In genomic region chr20:36130316-36130865, GRCh38 we compare ENCODE assay signal across 16 cellular contexts. TPM values are rescaled to one million over a fixed set of nuclear protein-coding genes. Genes with fewer than 3 reads are reported as not detected.
DNase-seq lines count a peak whose midpoint lies in the region; FAIRE-seq and TF ChIP-seq lines count a peak whose summit lies in the region.
"Had no signal": no experiment of that assay in that cellular context is flagged by ENCODE, and none has a peak within 500 bp of the region (broad histone marks: within the 10 kb centered on the region; RNA-seq: fewer than 3 reads in every experiment).

No MANE protein-coding gene starts in this region.

- TF ChIP-seq CTCF in endothelial cell of umbilical vein (IDR thresholded peaks at IDR 0.05; ENCODE audit: extremely low read depth in 1 of 2, insufficient read depth in 1 of 2, low read depth in 1 of 2, low read length in 2 of 2): no peak
- no peak for TF ChIP-seq CTCF in osteoblast (IDR thresholded peaks at IDR 0.05; ENCODE audit: extremely low read depth, low read depth, low read length)
- TF ChIP-seq CTCF in hepatocyte (IDR thresholded peaks at IDR 0.05; ENCODE audit: poor library complexity): no peak

- H3K4me1 ChIP-seq in ACC112 (ENCODE audit: control insufficient read depth, insufficient read depth, low read length, unreplicated experiment) (peaks cover 23% of the 10 kb centered on the region), Karpas-422 (ENCODE audit: low read length) (peaks cover 76% of the 10 kb centered on the region), endothelial cell of umbilical vein (ENCODE audit: control insufficient read depth, extremely low read depth, insufficient read depth, low read length) (no peaks in the 10 kb centered on the region), osteoblast (ENCODE audit: insufficient read depth, low read length) (peaks cover 40% of the 10 kb centered on the region), hepatocyte (ENCODE audit: insufficient read depth) (no peaks in the 10 kb centered on the region)

- H3K9ac ChIP-seq in Karpas-422 (ENCODE audit: low read length) (no peak overlapping the region), endothelial cell of umbilical vein (replicated peaks; ENCODE audit: extremely low read depth, insufficient read depth, low read length) (no peak overlapping the region)

- H3K4me3 ChIP-seq in ACC112 (ENCODE audit: low read depth, low read length) (no peak overlapping the region), Karpas-422 (ENCODE audit: low read length) (no peak overlapping the region), endothelial cell of umbilical vein (replicated peaks in 1 of 3; ENCODE audit: insufficient read depth in 1 of 3, low read depth in 1 of 3, low read length in 3 of 3) (no peak overlapping the region), osteoblast (ENCODE audit: insufficient read depth, low read length) (no peak overlapping the region), hepatocyte (no peak overlapping the region)
- H3K4me3 ChIP-seq: MG63 had no signal

- H4K20me1 ChIP-seq in Karpas-422 (ENCODE audit: insufficient read depth, low read depth, low read length) (no peaks in the 10 kb centered on the region), endothelial cell of umbilical vein (replicated peaks; ENCODE audit: control insufficient read depth, extremely low read depth, insufficient read depth, low read length) (no peaks in the 10 kb centered on the region), osteoblast (ENCODE audit: insufficient read depth, low read length) (no peaks in the 10 kb centered on the region), hepatocyte (ENCODE audit: insufficient read depth, poor library complexity, severe bottlenecking) (no peaks in the 10 kb centered on the region)

- POLR2A ChIA-PET in endothelial cell of umbilical vein (lab: Charles Lee): no interaction called here

- WGBS in hepatocyte (ENCODE audit: low lambda C conversion rate, missing lambda C conversion rate): 89% methylated on average over 7 of the region's 7 CpGs

- H3K79me2 ChIP-seq in ACC112 (ENCODE audit: control insufficient read depth, insufficient read depth, low read length, unreplicated experiment) (no peaks in the 10 kb centered on the region), Karpas-422 (ENCODE audit: low read length) (no peaks in the 10 kb centered on the region), endothelial cell of umbilical vein (ENCODE audit: control insufficient read depth, insufficient read depth, low read length) (no peaks in the 10 kb centered on the region), osteoblast (ENCODE audit: insufficient read depth, low read length) (no peaks in the 10 kb centered on the region), hepatocyte (no peaks in the 10 kb centered on the region)

- H3K27me3 ChIP-seq in ACC112 (ENCODE audit: insufficient read depth, low read length): no peaks in the 10 kb centered on the region
- H3K27me3 ChIP-seq in Karpas-422 (ENCODE audit: low read length): no peaks in the 10 kb centered on the region
- peaks cover 0 to under 1% of the 10 kb centered on the region in 2 experiments for H3K27me3 ChIP-seq in endothelial cell of umbilical vein (ENCODE audit: control insufficient read depth in 2 of 2, insufficient read depth in 2 of 2, low read length in 2 of 2)
- no peaks in the 10 kb centered on the region for H3K27me3 ChIP-seq in osteoblast (ENCODE audit: insufficient read depth, low read length)
- H3K27me3 ChIP-seq in hepatocyte: no peaks in the 10 kb centered on the region
- H3K27me3 ChIP-seq: MG63 had no signal

- no peak for TF ChIP-seq POLR2A in endothelial cell of umbilical vein (IDR thresholded peaks at IDR 0.05; ENCODE audit: low read depth, low read length)

- intact Hi-C loops in endothelial cell of umbilical vein (cut with micrococcal nuclease): no loop called here
- intact Hi-C loops in posterior cingulate gyrus (cut with DNase I): no loop called here

- H3K27ac ChIP-seq in ACC112 (ENCODE audit: low read depth, low read length) (peak overlapping the region; percentile 44), Karpas-422 (ENCODE audit: low read length) (no peak overlapping the region), endothelial cell of umbilical vein (ENCODE audit: insufficient read depth, low read depth, low read length) (no peak overlapping the region), osteoblast (ENCODE audit: low read depth, low read length) (peak overlapping the region; percentile 69), hepatocyte (no peak overlapping the region)

- CTCF ChIA-PET in endothelial cell of umbilical vein (lab: Charles Lee): interaction anchor here (1.3 to 24.9 kb wide), 2 partner anchors 8 to 137 kb away, joined by 10 to 1267 read pairs; no protein-coding TSS in a partner anchor

- dilution Hi-C loops in endothelial cell of umbilical vein (cut with MboI; ENCODE audit: extremely low pct_ligation_motif_present, low sequenced_read_pairs): no loop called here

- no peaks in the 10 kb centered on the region for H3K9me2 ChIP-seq in Karpas-422 (replicated peaks; ENCODE audit: insufficient read depth, low read length)
- H3K9me2 ChIP-seq in hepatocyte (replicated peaks; ENCODE audit: insufficient read depth): no peaks in the 10 kb centered on the region

- H3K9me1 ChIP-seq in endothelial cell of umbilical vein (replicated peaks; ENCODE audit: control insufficient read depth, extremely low read depth, insufficient read depth, low read length): no peaks in the 10 kb centered on the region

- H2AFZ ChIP-seq in ACC112 (ENCODE audit: low read length, unreplicated experiment) (no peak overlapping the region), Karpas-422 (ENCODE audit: low read length) (no peak overlapping the region), endothelial cell of umbilical vein (ENCODE audit: low read depth, low read length) (no peak overlapping the region), osteoblast (ENCODE audit: low read length) (peak overlapping the region; percentile 77), hepatocyte (no peak overlapping the region)

- peak; percentile 41 for DNase-seq in Karpas-422
- DNase-seq in endothelial cell of umbilical vein (ENCODE audit: low read depth, low spot score): no peak
- DNase-seq in osteoblast (ENCODE audit: insufficient read length, low spot score, missing footprints): no peak
- DNase-seq in hepatocyte (ENCODE audit: low spot score): no peak
- DNase-seq in posterior cingulate gyrus: no peak
- DNase-seq in SHP77 (lab: John Stamatoyannopoulos, UW): no peak
- DNase-seq: 8988T, EL, GF-D8, MG63, NCI-H1105, NCI-H2029 treated with DMSO at 0.1 percent for 48 hours, NCI-H345, NCI-H524 treated with DMSO at 0.1 percent for 48 hours, NCI-H82 had no signal

- no peaks in the 10 kb centered on the region for H3K36me3 ChIP-seq in ACC112 (ENCODE audit: insufficient read depth, low read length)
- no peaks in the 10 kb centered on the region for H3K36me3 ChIP-seq in Karpas-422 (ENCODE audit: insufficient read depth, low read length)
- H3K36me3 ChIP-seq in endothelial cell of umbilical vein (ENCODE audit: control insufficient read depth in 2 of 2, extremely low read depth in 1 of 2, insufficient read depth in 2 of 2, low read length in 2 of 2): no peaks in the 10 kb centered on the region
- no peaks in the 10 kb centered on the region for H3K36me3 ChIP-seq in osteoblast (ENCODE audit: insufficient read depth, low read length)
- no peaks in the 10 kb centered on the region for H3K36me3 ChIP-seq in hepatocyte (replicated peaks; ENCODE audit: insufficient read depth, low read depth)
- H3K36me3 ChIP-seq: MG63 had no signal

- BruUV-seq in endothelial cell of umbilical vein (replicated peaks; lab: Mats Ljungman, UMichigan): no TSS peak

- FAIRE-seq in endothelial cell of umbilical vein (lab: Jason Lieb, UNC): peak; percentile 46

- no peak overlapping the region for H3K4me2 ChIP-seq in Karpas-422 (ENCODE audit: low read depth, low read length, poor library complexity, severe bottlenecking)
- no peak overlapping the region for H3K4me2 ChIP-seq in endothelial cell of umbilical vein (ENCODE audit: insufficient read depth, low read length)
- H3K4me2 ChIP-seq in osteoblast (ENCODE audit: insufficient read depth, low read length): peak overlapping the region; percentile 32
- no peak overlapping the region for H3K4me2 ChIP-seq in hepatocyte

- H3K9me3 ChIP-seq in Karpas-422 (ENCODE audit: low read length) (no peaks in the 10 kb centered on the region), endothelial cell of umbilical vein (replicated peaks; ENCODE audit: control insufficient read depth, insufficient read depth, low read length) (no peaks in the 10 kb centered on the region), osteoblast (ENCODE audit: low read depth, low read length) (no peaks in the 10 kb centered on the region), hepatocyte (ENCODE audit: low read depth) (no peaks in the 10 kb centered on the region)
- H3K9me3 ChIP-seq: MG63 had no signal

TF ChIP-seq in endothelial cell of umbilical vein, 7 proteins besides CTCF, POLR2A, EP300 and RAD21:
- TF ChIP-seq GATA2 (IDR thresholded peaks at IDR 0.05; ENCODE audit: insufficient read depth, insufficient read length, low read depth, low read length) (no peak), POLR2AphosphoS5 (IDR thresholded peaks at IDR 0.05; ENCODE audit: insufficient read depth, low read depth, low read length) (no peak), MAX (IDR thresholded peaks at IDR 0.05; ENCODE audit: insufficient read depth, insufficient read length) (no peak), MYC (IDR thresholded peaks at IDR 0.05; ENCODE audit: low read depth, low read length) (no peak), FOS (IDR thresholded peaks at IDR 0.05; ENCODE audit: borderline replicate concordance, insufficient read depth, low read length) (no peak)

RNA-seq across cellular contexts. Expression of gene EPB41L1, which starts 24.1 kb away (rescaled TPM):
- 5.9 and 10.6 TPM in 2 replicates for total RNA-seq in Karpas-422 (2014; rRNA removed; shearing (Covaris generic); ENCODE audit: low replicate concordance)
- total RNA-seq in endothelial cell of umbilical vein: 11.1 and 12.2 TPM in 2 replicates
- polyA plus RNA-seq in endothelial cell of umbilical vein: 6.1 and 18.9 TPM in 2 replicates
- polyA plus RNA-seq in endothelial cell of umbilical vein (2011; cell fraction: cytosol; rRNA removed): 5.9 and 6.1 TPM in 2 replicates
- 6.0 and 23.6 TPM in 2 replicates for polyA plus RNA-seq in endothelial cell of umbilical vein (2011; cell fraction: nucleus; rRNA removed)
- polyA plus RNA-seq in endothelial cell of umbilical vein (2012): 9.7 and 16.4 TPM in 2 replicates
- polyA minus RNA-seq in endothelial cell of umbilical vein: 10.1 and 12.4 TPM in 2 replicates
- polyA minus RNA-seq in endothelial cell of umbilical vein (2011; cell fraction: cytosol; rRNA and poly(A)+ RNA removed): 8.7 TPM
- polyA minus RNA-seq in endothelial cell of umbilical vein (2011; cell fraction: nucleus; rRNA and poly(A)+ RNA removed): 4.5 and 4.7 TPM in 2 replicates
- 26.8 and 32.4 TPM in 2 replicates for total RNA-seq in osteoblast
- 32.6 and 36.4 TPM in 2 replicates for total RNA-seq in hepatocyte
- polyA plus RNA-seq in hepatocyte: 21.4 and 25.2 TPM in 2 replicates

Comparison
In these comparisons a context has a peak if more than half of its experiments do, and no peak if none do; other contexts are left out.
1. H3K27ac ChIP-seq: peak in ACC112 (single experiment) and osteoblast (single experiment); none in Karpas-422 (single experiment), endothelial cell of umbilical vein (single experiment) and hepatocyte (single experiment).